14 cellular contexts compared by ENCODE assay signal in the genomic region with DNA sequence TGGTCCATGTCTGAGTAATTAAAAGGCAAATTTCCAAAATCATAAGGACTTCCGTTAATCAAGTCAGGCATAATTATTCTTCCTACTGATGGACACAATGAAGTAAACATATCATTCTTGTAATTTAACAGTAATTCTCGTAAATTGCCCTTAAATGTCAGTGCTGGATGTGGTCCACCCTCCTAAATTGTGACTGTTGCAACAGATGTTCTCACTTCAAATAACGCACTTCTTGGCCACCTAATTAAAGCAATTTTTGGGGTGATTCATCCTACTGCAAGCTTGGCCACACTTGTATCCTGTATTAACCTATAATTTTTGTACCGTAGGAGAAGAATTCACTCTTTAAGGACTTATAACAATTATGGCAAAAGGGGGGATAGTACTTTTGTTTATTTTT. TPM values are rescaled to one million over a fixed set of nuclear protein-coding genes. Genes with fewer than 3 reads are reported as not detected.
DNase-seq lines count a peak whose midpoint lies in the region; ATAC-seq, FAIRE-seq and TF ChIP-seq lines count a peak whose summit lies in the region.
"Had no signal": no experiment of that assay in that cellular context is flagged by ENCODE, and none has a peak within 500 bp of the region (broad histone marks: within the 10 kb centered on the region; RNA-seq: fewer than 3 reads in every experiment).

No MANE protein-coding gene starts in this region.

- no peak for FAIRE-seq in HTR-8/SVneo (lab: Jason Lieb, UNC)

- H3K9me3 Mint-ChIP-seq in activated T-helper 2 cell treated with anti-CD3 and anti-CD28 coated beads, Interferon-gamma antibody, Interleukin-2, Interleukin-4, amounts not matched to agents 10 μg/mL and 5 μg/mL and 100 μg/mL, durations not matched to agents 14 hours and 24 hours and 36 hours, result no peaks in the 10 kb centered on the region
- H3K9me3 Mint-ChIP-seq: activated T-cell treated with anti-CD3 and anti-CD28 coated beads, Interleukin-2, amount 50 U/mL, for 24 hours; T-helper 1 cell treated with Interleukin-12 subunit alpha and Interleukin-12 subunit beta and Interleukin-4 antibody, amounts not matched to agents 30 μg/mL and 1 μg/mL, for 36 hours had no signal

- DNase-seq in HFF-Myc (ENCODE audit: extremely low read depth, low read depth), result no peak
- DNase-seq in adipocyte (ENCODE audit: low read depth), result peak; percentile 63
- DNase-seq in iris pigment epithelial cell (ENCODE audit: low read depth), result peak; percentile 46
- DNase-seq in iPS-NIHi7 (ENCODE audit: extremely low spot score), result no peak
- no peak for DNase-seq in right lobe of liver
- no peak for DNase-seq in HTR-8/SVneo (ENCODE audit: insufficient read length, low spot score)
- DNase-seq in activated T-helper 2 cell treated with anti-CD3 and anti-CD28 coated beads, Interferon-gamma antibody, Interleukin-2, Interleukin-4, amounts not matched to agents 10 μg/mL and 5 μg/mL and 100 μg/mL, durations not matched to agents 14 hours and 24 hours and 36 hours (ENCODE audit: low spot score), result no peak
- DNase-seq: activated T-cell treated with anti-CD3 and anti-CD28 coated beads, Interleukin-2, amount 50 U/mL, for 24 hours; DMS79; effector memory CD4-positive, alpha-beta T cell; mammary epithelial cell; stimulated activated CD4-positive, alpha-beta T cell treated with anti-CD3 and anti-CD28 coated beads, Interleukin-4, amount 100 ng/mL, for 4 hours had no signal

- ATAC-seq in right lobe of liver, result no peak

- peak overlapping the region; percentile 97 for H3K9ac ChIP-seq in adipocyte (ENCODE audit: low read length)
- H3K9ac ChIP-seq in stomach smooth muscle (ENCODE audit: low read length in 2 of 2), result peak overlapping the region; percentile 80 to 95

- no peaks in the 10 kb centered on the region for H3K36me3 Mint-ChIP-seq in activated T-helper 2 cell treated with anti-CD3 and anti-CD28 coated beads, Interferon-gamma antibody, Interleukin-2, Interleukin-4, amounts not matched to agents 10 μg/mL and 5 μg/mL and 100 μg/mL, durations not matched to agents 14 hours and 24 hours and 36 hours (ENCODE audit: low read depth)

- H3K4me3 ChIP-seq in HFF-Myc (replicated peaks; ENCODE audit: low read depth, low read length) (peak overlapping the region; percentile 67), adipocyte (ENCODE audit: low read length) (peak overlapping the region; percentile 88), stomach smooth muscle (ENCODE audit: low read length in 2 of 2) (peak overlapping the region; percentile 94 to 99), right lobe of liver (no peak overlapping the region)

- peaks cover 8% of the 10 kb centered on the region for H3K27me3 Mint-ChIP-seq in activated T-helper 2 cell treated with anti-CD3 and anti-CD28 coated beads, Interferon-gamma antibody, Interleukin-2, Interleukin-4, amounts not matched to agents 10 μg/mL and 5 μg/mL and 100 μg/mL, durations not matched to agents 14 hours and 24 hours and 36 hours (ENCODE audit: low read depth)

- TF ChIP-seq CTCF in HFF-Myc (IDR thresholded peaks at IDR 0.05; ENCODE audit: low read depth, low read length, missing control alignments) (no peak), right lobe of liver (IDR thresholded peaks at IDR 0.05) (no peak)

- intact Hi-C loops in right lobe of liver (cut with DNase I), result no loop called here
- intact Hi-C loops in activated T-helper 2 cell treated with anti-CD3 and anti-CD28 coated beads, Interferon-gamma antibody, Interleukin-2, Interleukin-4, amounts not matched to agents 10 μg/mL and 5 μg/mL and 100 μg/mL, durations not matched to agents 14 hours and 24 hours and 36 hours (cut with micrococcal nuclease), result loop anchor here (5.0 to 10.0 kb wide), 4 partner anchors 261 to 1152 kb away; a partner anchor contains a TSS

- H3K27ac ChIP-seq in stomach smooth muscle (ENCODE audit: low read length) (peak overlapping the region; percentile 95), right lobe of liver (no peak overlapping the region)

- H3K4me1 ChIP-seq in adipocyte (ENCODE audit: control insufficient read depth, insufficient read depth, low read length) (peaks cover 29% of the 10 kb centered on the region), stomach smooth muscle (ENCODE audit: control insufficient read depth, insufficient read depth, low read length) (peaks cover 21% of the 10 kb centered on the region), right lobe of liver (no peaks in the 10 kb centered on the region)

- H3K27me3 ChIP-seq in adipocyte (replicated peaks; ENCODE audit: control insufficient read depth, insufficient read depth, low read length), result no peaks in the 10 kb centered on the region
- no peaks in the 10 kb centered on the region for H3K27me3 ChIP-seq in stomach smooth muscle (ENCODE audit: control insufficient read depth in 1 of 2, insufficient read depth in 2 of 2, low read length in 2 of 2)
- H3K27me3 ChIP-seq in right lobe of liver, result no peaks in the 10 kb centered on the region

- H3K36me3 ChIP-seq in adipocyte (ENCODE audit: control insufficient read depth, insufficient read depth, low read length, severe bottlenecking), result peaks cover 60% of the 10 kb centered on the region
- H3K36me3 ChIP-seq in stomach smooth muscle (ENCODE audit: control insufficient read depth in 2 of 2, insufficient read depth in 2 of 2, low read length in 2 of 2), result peaks cover 11 to 14% of the 10 kb centered on the region in 2 donors
- no peaks in the 10 kb centered on the region for H3K36me3 ChIP-seq in right lobe of liver

- H3K4me3 Mint-ChIP-seq in activated T-helper 2 cell treated with anti-CD3 and anti-CD28 coated beads, Interferon-gamma antibody, Interleukin-2, Interleukin-4, amounts not matched to agents 10 μg/mL and 5 μg/mL and 100 μg/mL, durations not matched to agents 14 hours and 24 hours and 36 hours (ENCODE audit: low read depth), result no peak overlapping the region
- H3K4me3 Mint-ChIP-seq: activated T-cell treated with anti-CD3 and anti-CD28 coated beads, Interleukin-2, amount 50 U/mL, for 24 hours; T-helper 1 cell treated with Interleukin-12 subunit alpha and Interleukin-12 subunit beta and Interleukin-4 antibody, amounts not matched to agents 30 μg/mL and 1 μg/mL, for 36 hours had no signal

- H3K27ac Mint-ChIP-seq in activated T-helper 2 cell treated with anti-CD3 and anti-CD28 coated beads, Interferon-gamma antibody, Interleukin-2, Interleukin-4, amounts not matched to agents 10 μg/mL and 5 μg/mL and 100 μg/mL, durations not matched to agents 14 hours and 24 hours and 36 hours, result no peak overlapping the region
- H3K27ac Mint-ChIP-seq: activated T-cell treated with anti-CD3 and anti-CD28 coated beads, Interleukin-2, amount 50 U/mL, for 24 hours; T-helper 1 cell treated with Interleukin-12 subunit alpha and Interleukin-12 subunit beta and Interleukin-4 antibody, amounts not matched to agents 30 μg/mL and 1 μg/mL, for 36 hours had no signal

- no peak for TF ChIP-seq POLR2A in right lobe of liver (IDR thresholded peaks at IDR 0.05)

- 63% methylated on average over 4 of the region's 4 CpGs for WGBS in right lobe of liver (ENCODE audit: insufficient coverage, low coverage, low lambda C conversion rate, missing lambda C conversion rate)

- H3K9me3 ChIP-seq in adipocyte (ENCODE audit: control insufficient read depth, low read length), result no peaks in the 10 kb centered on the region
- H3K9me3 ChIP-seq in stomach smooth muscle (ENCODE audit: control insufficient read depth in 2 of 2, low read length in 2 of 2), result no peaks in the 10 kb centered on the region
- H3K9me3 ChIP-seq in right lobe of liver, result no peaks in the 10 kb centered on the region

- peaks cover 22% of the 10 kb centered on the region for H3K4me1 Mint-ChIP-seq in activated T-helper 2 cell treated with anti-CD3 and anti-CD28 coated beads, Interferon-gamma antibody, Interleukin-2, Interleukin-4, amounts not matched to agents 10 μg/mL and 5 μg/mL and 100 μg/mL, durations not matched to agents 14 hours and 24 hours and 36 hours (ENCODE audit: low read depth)

RNA-seq across cellular contexts. Expression of a gene that starts 1.9 kb away (rescaled TPM):
- 10 to 100 TPM in 5 of 6 experiments, 1 to 10 TPM in 1; 5.6 to 49.8 (median 18.4) TPM for total RNA-seq in right lobe of liver
- 1.4 and 1.5 TPM in 2 replicates for total RNA-seq in activated T-helper 2 cell treated with anti-CD3 and anti-CD28 coated beads, Interferon-gamma antibody, Interleukin-2, Interleukin-4, amounts not matched to agents 10 μg/mL and 5 μg/mL and 100 μg/mL, durations not matched to agents 14 hours and 24 hours and 36 hours

Comparison
In these comparisons a context has a peak if more than half of its experiments do, and no peak if none do; other contexts are left out.
1. DNase-seq: peak in adipocyte (single experiment) and iris pigment epithelial cell (single experiment); none in HFF-Myc (single experiment), iPS-NIHi7 (single experiment), right lobe of liver (0 of 3), HTR-8/SVneo (single experiment) and activated T-helper 2 cell treated with anti-CD3 and anti-CD28 coated beads, Interferon-gamma antibody, Interleukin-2, Interleukin-4, amounts not matched to agents 10 μg/mL and 5 μg/mL and 100 μg/mL, durations not matched to agents 14 hours and 24 hours and 36 hours (single experiment).
2. H3K4me3 ChIP-seq: peak in HFF-Myc (single experiment), adipocyte (single experiment) and stomach smooth muscle (2 of 2); none in right lobe of liver (0 of 3).